ENCODE assay signal across 8 cellular contexts in genomic region chr3:172708905-172709775, GRCh38. TPM values are rescaled to one million over a fixed set of nuclear protein-coding genes. Genes with fewer than 3 reads are reported as not detected.
DNase-seq lines count a peak whose midpoint lies in the region; ATAC-seq and TF ChIP-seq lines count a peak whose summit lies in the region.

No MANE protein-coding gene starts in this region.

- H3K9me3 Mint-ChIP-seq in CD4-positive, CD25-positive, alpha-beta regulatory T cell: no peaks in the 10 kb centered on the region
- no peaks in the 10 kb centered on the region for H3K9me3 Mint-ChIP-seq in dendritic cell treated with granulocyte-macrophage colony-stimulating factor and Interleukin-4, amounts not matched to agents 40 ng/mL and 50 ng/mL, for 4 days
- H3K9me3 Mint-ChIP-seq in natural killer cell treated with Interleukin-12 subunit alpha and Interleukin-12 subunit beta and Interleukin-15 and Interleukin-18, amount 100 ng/mL, for 72 hours: no peaks in the 10 kb centered on the region

- H3K9me3 ChIP-seq in CD4-positive, CD25-positive, alpha-beta regulatory T cell (ENCODE audit: control insufficient read depth in 2 of 2, low read length in 2 of 2): no peaks in the 10 kb centered on the region
- H3K9me3 ChIP-seq in MM.1S (replicated peaks; ENCODE audit: insufficient read depth, low read length) (no peaks in the 10 kb centered on the region), left lung (no peaks in the 10 kb centered on the region)

- no peaks in the 10 kb centered on the region for H3K36me3 Mint-ChIP-seq in CD4-positive, CD25-positive, alpha-beta regulatory T cell
- peaks cover 12% of the 10 kb centered on the region for H3K36me3 Mint-ChIP-seq in dendritic cell treated with granulocyte-macrophage colony-stimulating factor and Interleukin-4, amounts not matched to agents 40 ng/mL and 50 ng/mL, for 4 days (ENCODE audit: low read depth)
- no peaks in the 10 kb centered on the region for H3K36me3 Mint-ChIP-seq in natural killer cell treated with Interleukin-12 subunit alpha and Interleukin-12 subunit beta and Interleukin-15 and Interleukin-18, amount 100 ng/mL, for 72 hours

- intact Hi-C loops in dendritic cell treated with granulocyte-macrophage colony-stimulating factor and Interleukin-4, amounts not matched to agents 40 ng/mL and 50 ng/mL, for 4 days (cut with micrococcal nuclease): no loop called here
- intact Hi-C loops in left lung (cut with DNase I): no loop called here

- H3K27me3 Mint-ChIP-seq in CD4-positive, CD25-positive, alpha-beta regulatory T cell: peaks cover 28% of the 10 kb centered on the region
- no peaks in the 10 kb centered on the region for H3K27me3 Mint-ChIP-seq in dendritic cell treated with granulocyte-macrophage colony-stimulating factor and Interleukin-4, amounts not matched to agents 40 ng/mL and 50 ng/mL, for 4 days
- H3K27me3 Mint-ChIP-seq in natural killer cell treated with Interleukin-12 subunit alpha and Interleukin-12 subunit beta and Interleukin-15 and Interleukin-18, amount 100 ng/mL, for 72 hours: no peaks in the 10 kb centered on the region

- H3K27ac Mint-ChIP-seq in CD4-positive, CD25-positive, alpha-beta regulatory T cell: peak overlapping the region in 2 of 3 donors; percentile 59 to 91
- peak overlapping the region; percentile 99 for H3K27ac Mint-ChIP-seq in dendritic cell treated with granulocyte-macrophage colony-stimulating factor and Interleukin-4, amounts not matched to agents 40 ng/mL and 50 ng/mL, for 4 days
- H3K27ac Mint-ChIP-seq in natural killer cell treated with Interleukin-12 subunit alpha and Interleukin-12 subunit beta and Interleukin-15 and Interleukin-18, amount 100 ng/mL, for 72 hours: peak overlapping the region; percentile 54 to 91

- H3K27ac ChIP-seq in CD4-positive, CD25-positive, alpha-beta regulatory T cell (ENCODE audit: insufficient read depth, low read length, poor library complexity, severe bottlenecking): no peak overlapping the region
- H3K27ac ChIP-seq in MM.1S (ENCODE audit: low read length) (no peak overlapping the region), left lung (peak overlapping the region in 1 of 2 donors; percentile 91)

- H2AFZ ChIP-seq in MM.1S (ENCODE audit: low read length): no peak overlapping the region

- ATAC-seq in CD4-positive, CD25-positive, alpha-beta regulatory T cell (ENCODE audit: low read depth in 2 of 2): no peak
- no peak for ATAC-seq in natural killer cell treated with Interleukin-12 subunit alpha and Interleukin-12 subunit beta and Interleukin-15 and Interleukin-18, amount 100 ng/mL, for 72 hours
- ATAC-seq in GM21528 (IDR thresholded peaks at IDR 0.05; ENCODE audit: low FRiP score, unreplicated experiment): no peak
- ATAC-seq in left lung: no peak

- H3K4me3 Mint-ChIP-seq in CD4-positive, CD25-positive, alpha-beta regulatory T cell: peak overlapping the region; percentile 92 to 98 (median 96)
- peak overlapping the region; percentile 96 for H3K4me3 Mint-ChIP-seq in dendritic cell treated with granulocyte-macrophage colony-stimulating factor and Interleukin-4, amounts not matched to agents 40 ng/mL and 50 ng/mL, for 4 days
- peak overlapping the region; percentile 97 for H3K4me3 Mint-ChIP-seq in natural killer cell treated with Interleukin-12 subunit alpha and Interleukin-12 subunit beta and Interleukin-15 and Interleukin-18, amount 100 ng/mL, for 72 hours

- no peaks in the 10 kb centered on the region for H3K36me3 ChIP-seq in CD4-positive, CD25-positive, alpha-beta regulatory T cell (ENCODE audit: control insufficient read depth, insufficient read depth, low read length)
- H3K36me3 ChIP-seq in MM.1S (replicated peaks; ENCODE audit: insufficient read depth, low read length) (no peaks in the 10 kb centered on the region), left lung (no peaks in the 10 kb centered on the region)

- peak overlapping the region; percentile 97; the same call in 1 of the 2 replicates for H3K4me2 ChIP-seq in MM.1S (ENCODE audit: low read depth, low read length)

- no peak overlapping the region for H3K4me3 ChIP-seq in CD4-positive, CD25-positive, alpha-beta regulatory T cell (ENCODE audit: low read depth, low read length)
- H3K4me3 ChIP-seq in MM.1S (ENCODE audit: low read length) (no peak overlapping the region), left lung (peak overlapping the region in 1 of 2 donors; percentile 63)

- peaks cover 8% of the 10 kb centered on the region for H3F3A ChIP-seq in MM.1S (ENCODE audit: insufficient read depth, low read length)

- H4K20me1 ChIP-seq in MM.1S (ENCODE audit: insufficient read depth, low read length): no peaks in the 10 kb centered on the region

- H3K9ac ChIP-seq in MM.1S (ENCODE audit: low read length): no peak overlapping the region

- no peak for DNase-seq in CD4-positive, CD25-positive, alpha-beta regulatory T cell
- DNase-seq in MM.1S (no peak), SKM-1 treated with dmso at 0.1 percent for 144 hours (lab: John Stamatoyannopoulos, UW; ENCODE audit: unreplicated experiment) (no peak), left lung (no peak)
- no peak for DNase-seq in natural killer cell treated with Interleukin-12 subunit alpha and Interleukin-12 subunit beta and Interleukin-15 and Interleukin-18, amount 100 ng/mL, for 72 hours (ENCODE audit: low spot score)
- DNase-seq in stimulated activated CD4-positive, alpha-beta T cell treated with anti-CD3 and anti-CD28 coated beads, Interleukin-2, amount 100 ng/mL, for 48 hours: no peak

- peaks cover 15% of the 10 kb centered on the region for H3K4me1 ChIP-seq in CD4-positive, CD25-positive, alpha-beta regulatory T cell (ENCODE audit: control insufficient read depth, insufficient read depth, low read length, poor library complexity, severe bottlenecking)
- H3K4me1 ChIP-seq in MM.1S (ENCODE audit: low read length): peaks cover 7% of the 10 kb centered on the region
- H3K4me1 ChIP-seq in left lung: peaks cover 0 to 43% of the 10 kb centered on the region in 2 donors

- no peaks in the 10 kb centered on the region for H3K27me3 ChIP-seq in CD4-positive, CD25-positive, alpha-beta regulatory T cell (ENCODE audit: control insufficient read depth, insufficient read depth, low read length)
- no peaks in the 10 kb centered on the region for H3K27me3 ChIP-seq in MM.1S (replicated peaks; ENCODE audit: insufficient read depth, low read length)
- H3K27me3 ChIP-seq in left lung: no peaks in the 10 kb centered on the region

- H3K4me1 Mint-ChIP-seq in CD4-positive, CD25-positive, alpha-beta regulatory T cell: peaks cover 4 to 26% (median 15%) of the 10 kb centered on the region in 4 donors
- H3K4me1 Mint-ChIP-seq in dendritic cell treated with granulocyte-macrophage colony-stimulating factor and Interleukin-4, amounts not matched to agents 40 ng/mL and 50 ng/mL, for 4 days (ENCODE audit: low read depth): peaks cover 28% of the 10 kb centered on the region
- H3K4me1 Mint-ChIP-seq in natural killer cell treated with Interleukin-12 subunit alpha and Interleukin-12 subunit beta and Interleukin-15 and Interleukin-18, amount 100 ng/mL, for 72 hours (ENCODE audit: low read depth in 2 of 2): peaks cover 20 to 29% of the 10 kb centered on the region in 2 donors

- TF ChIP-seq CTCF in MM.1S (IDR thresholded peaks at IDR 0.05; ENCODE audit: low read length) (no peak), left lung (IDR thresholded peaks at IDR 0.05) (no peak)

- H3K79me2 ChIP-seq in MM.1S (ENCODE audit: low read length): no peaks in the 10 kb centered on the region

- no peaks in the 10 kb centered on the region for H3K9me2 ChIP-seq in MM.1S (replicated peaks; ENCODE audit: insufficient read depth, low read length)

RNA-seq across cellular contexts. Expression of gene NCEH1, which starts 1.7 kb away (rescaled TPM):
- total RNA-seq in CD4-positive, CD25-positive, alpha-beta regulatory T cell: 2.1 TPM
- under 1 TPM; 0.43 to 0.95 (median 0.59) TPM for polyA plus RNA-seq in CD4-positive, CD25-positive, alpha-beta regulatory T cell
- total RNA-seq in natural killer cell treated with Interleukin-12 subunit alpha and Interleukin-12 subunit beta and Interleukin-15 and Interleukin-18, amount 100 ng/mL, for 72 hours: 10 to 100 TPM; 18.5 to 18.6 TPM
- total RNA-seq in left lung: 10 to 100 TPM; 36.4 to 66.6 TPM

RNA-seq across cellular contexts. Expression of gene ECT2, which starts 41.4 kb away (rescaled TPM):
- total RNA-seq in CD4-positive, CD25-positive, alpha-beta regulatory T cell: 2.7 TPM
- polyA plus RNA-seq in CD4-positive, CD25-positive, alpha-beta regulatory T cell: 1 to 10 TPM; 1.1 to 2.9 (median 1.9) TPM
- 10 to 100 TPM; 27.8 to 59.7 TPM for total RNA-seq in natural killer cell treated with Interleukin-12 subunit alpha and Interleukin-12 subunit beta and Interleukin-15 and Interleukin-18, amount 100 ng/mL, for 72 hours
- 10 to 100 TPM; 23.1 to 29.7 TPM for total RNA-seq in left lung
